8 cellular contexts compared by ENCODE assay signal in genomic region chr10:89327803-89328441, GRCh38. TPM values are rescaled to one million over a fixed set of nuclear protein-coding genes. Genes with fewer than 3 reads are reported as not detected.
DNase-seq lines count a peak whose midpoint lies in the region; ATAC-seq and TF ChIP-seq lines count a peak whose summit lies in the region.

Gene IFIT3, plus strand, starts transcription at chr10:89327997. Its CDS starts 77 bp downstream, at chr10:89328074.

- H3K27ac Mint-ChIP-seq in activated CD8-positive, alpha-beta memory T cell treated with anti-CD3 and anti-CD28 coated beads, Interleukin-2, amount 10 ng/mL, durations not matched to agents 7 days and 5 days, result peak within 1 kb of the TSS; percentile 95

- peak within 1 kb of the TSS; percentile 88 for H3K4me3 Mint-ChIP-seq in activated CD8-positive, alpha-beta memory T cell treated with anti-CD3 and anti-CD28 coated beads, Interleukin-2, amount 10 ng/mL, durations not matched to agents 7 days and 5 days

- peak within 1 kb of the TSS; percentile 44 for H3K4me3 ChIP-seq in Jurkat, Clone E6-1 (ENCODE audit: low read length)
- no peak within 1 kb of the TSS for H3K4me3 ChIP-seq in mucosa of descending colon
- H3K4me3 ChIP-seq in transverse colon, result peak within 1 kb of the TSS in 3 of 4 donors; percentile 34 to 47 (median 37)

- CTCF ChIA-PET in activated CD8-positive, alpha-beta memory T cell treated with anti-CD3 and anti-CD28 coated beads, Interleukin-2, amount 10 ng/mL, durations not matched to agents 7 days and 5 days (lab: Charles Lee), result interaction anchor here (0.7 to 1.9 kb wide), 5 partner anchors 26 to 338 kb away, joined by 3 to 8 read pairs (median 3); partner anchors contain the start of genes IFIT1 and IFIT2

- H3K36me3 ChIP-seq in mucosa of descending colon (ENCODE audit: low read depth) (no peaks in the 10 kb centered on the region), transverse colon (no peaks in the 10 kb centered on the region)

- H3K27me3 Mint-ChIP-seq in activated CD8-positive, alpha-beta memory T cell treated with anti-CD3 and anti-CD28 coated beads, Interleukin-2, amount 10 ng/mL, durations not matched to agents 7 days and 5 days, result peaks cover 16% of the 10 kb centered on the region

- in situ Hi-C loops in transverse colon (cut with MboI; ENCODE audit: low pct_ligation_motif_present in 1 of 4, low pct_unique_long_range_greater_than_20kb in 1 of 4, low sequenced_read_pairs in 3 of 4), result no loop called here

- 2% methylated on average over 5 to 7 of the region's 7 CpGs for WGBS in transverse colon (ENCODE audit: low coverage in 1 of 2), 2 donors

- peak; percentile 68 for DNase-seq in activated CD8-positive, alpha-beta memory T cell treated with anti-CD3 and anti-CD28 coated beads, Interleukin-2, amount 10 ng/mL, durations not matched to agents 7 days and 5 days
- DNase-seq in activated CD8-positive, alpha-beta memory T cell treated with anti-CD3 and anti-CD28 coated beads, Interleukin-2, amount 50 U/mL, for 48 hours, result no peak
- DNase-seq in Jurkat, Clone E6-1 (ENCODE audit: low read depth, low spot score), result peak; percentile 37
- DNase-seq in UCSD-AML1 (lab: John Stamatoyannopoulos, UW; ENCODE audit: unreplicated experiment) (peak; percentile 59), erythroblast (lab: John Stamatoyannopoulos, UW) (peak; percentile 82 to 90), mucosa of descending colon (peak in 1 of 3 donors; percentile 54), transverse colon (peak; percentile 52)
- DNase-seq in stimulated activated naive CD4-positive, alpha-beta T cell treated with Interleukin-2 at 50 U/mL for 16 hours (lab: John Stamatoyannopoulos, UW), result no peak

- peak within 1 kb of the TSS; percentile 70 to 83 (median 78) for H3K27ac ChIP-seq in transverse colon

- no peak for TF ChIP-seq EP300 in transverse colon (IDR thresholded peaks at IDR 0.05; ENCODE audit: low read depth)

- no peaks in the 10 kb centered on the region for H3K9me3 Mint-ChIP-seq in activated CD8-positive, alpha-beta memory T cell treated with anti-CD3 and anti-CD28 coated beads, Interleukin-2, amount 10 ng/mL, durations not matched to agents 7 days and 5 days (ENCODE audit: low read depth)

- TF ChIP-seq CTCF in mucosa of descending colon (IDR thresholded peaks at IDR 0.05) (no peak), transverse colon (IDR thresholded peaks at IDR 0.05) (peak in 1 of 5 experiments; percentile 11)

- H3K4me1 Mint-ChIP-seq in activated CD8-positive, alpha-beta memory T cell treated with anti-CD3 and anti-CD28 coated beads, Interleukin-2, amount 10 ng/mL, durations not matched to agents 7 days and 5 days, result peaks cover 43% of the 10 kb centered on the region

- H3K27me3 ChIP-seq in transverse colon, result no peaks in the 10 kb centered on the region

- H3K4me1 ChIP-seq in mucosa of descending colon (ENCODE audit: low read depth), result peaks cover 4% of the 10 kb centered on the region
- H3K4me1 ChIP-seq in transverse colon, result peaks cover under 1 to 38% (median 11%) of the 10 kb centered on the region in 4 donors

- TF ChIP-seq POLR2A in erythroblast (IDR thresholded peaks at IDR 0.05; ENCODE audit: low read length), result peak; percentile 73
- peak; percentile 24 for TF ChIP-seq POLR2A in transverse colon (IDR thresholded peaks at IDR 0.05)

- peaks cover 77% of the 10 kb centered on the region for H3K36me3 Mint-ChIP-seq in activated CD8-positive, alpha-beta memory T cell treated with anti-CD3 and anti-CD28 coated beads, Interleukin-2, amount 10 ng/mL, durations not matched to agents 7 days and 5 days

- intact Hi-C loops in mucosa of descending colon (cut with DNase I, micrococcal nuclease) (no loop called here), transverse colon (cut with DNase I; ENCODE audit: low total_unique reads) (loop anchor here (5.0 kb wide), 1 partner anchor 64 kb away; the partner anchor contains the start of gene IFIT1)

- no peaks in the 10 kb centered on the region for H3K9me3 ChIP-seq in mucosa of descending colon
- H3K9me3 ChIP-seq in transverse colon, result no peaks in the 10 kb centered on the region

- peak; percentile 61 for ATAC-seq in activated CD8-positive, alpha-beta memory T cell treated with anti-CD3 and anti-CD28 coated beads, Interleukin-2, amount 10 ng/mL, durations not matched to agents 7 days and 5 days
- peak; percentile 63 for ATAC-seq in mucosa of descending colon

RNA-seq across cellular contexts. Expression of gene IFIT3, which starts in this region (rescaled TPM):
- 100 to 1,000 TPM in 1 of 2 experiments, 10 to 100 TPM in 1; 54.2 to 151 TPM for total RNA-seq in activated CD8-positive, alpha-beta memory T cell treated with anti-CD3 and anti-CD28 coated beads, Interleukin-2, amount 10 ng/mL, durations not matched to agents 7 days and 5 days
- polyA plus RNA-seq in Jurkat, Clone E6-1 (2012; ENCODE audit: insufficient read depth, insufficient read length), result not detected
- total RNA-seq in mucosa of descending colon (10 to 100 TPM in 2 of 3 donors, 1 to 10 TPM in 1; 5.8 to 12.7 (median 11.2) TPM), transverse colon (1 to 10 TPM in 2 of 4 donors, under 1 TPM in 1, not detected in 1; 0.20 to 7.8 (median 5.1) TPM)

Comparison
In these comparisons a context has a peak if more than half of its experiments do, and no peak if none do; other contexts are left out.
1. RNA of gene IFIT3 (total RNA-seq): 54.2 to 151 TPM in activated CD8-positive, alpha-beta memory T cell treated with anti-CD3 and anti-CD28 coated beads, Interleukin-2, amount 10 ng/mL, durations not matched to agents 7 days and 5 days; 5.8 to 12.7 TPM in mucosa of descending colon and 0.20 to 7.8 TPM in transverse colon; every median in the first group is over 4 times any median in the second.
2. DNase-seq: peak in activated CD8-positive, alpha-beta memory T cell treated with anti-CD3 and anti-CD28 coated beads, Interleukin-2, amount 10 ng/mL, durations not matched to agents 7 days and 5 days (single experiment), Jurkat, Clone E6-1 (single experiment), UCSD-AML1 (single experiment), erythroblast (2 of 2) and transverse colon (single experiment); none in activated CD8-positive, alpha-beta memory T cell treated with anti-CD3 and anti-CD28 coated beads, Interleukin-2, amount 50 U/mL, for 48 hours (single experiment) and stimulated activated naive CD4-positive, alpha-beta T cell treated with Interleukin-2 at 50 U/mL for 16 hours (single experiment).